ENCODE assay signal across 19 cellular contexts in the genomic region with DNA sequence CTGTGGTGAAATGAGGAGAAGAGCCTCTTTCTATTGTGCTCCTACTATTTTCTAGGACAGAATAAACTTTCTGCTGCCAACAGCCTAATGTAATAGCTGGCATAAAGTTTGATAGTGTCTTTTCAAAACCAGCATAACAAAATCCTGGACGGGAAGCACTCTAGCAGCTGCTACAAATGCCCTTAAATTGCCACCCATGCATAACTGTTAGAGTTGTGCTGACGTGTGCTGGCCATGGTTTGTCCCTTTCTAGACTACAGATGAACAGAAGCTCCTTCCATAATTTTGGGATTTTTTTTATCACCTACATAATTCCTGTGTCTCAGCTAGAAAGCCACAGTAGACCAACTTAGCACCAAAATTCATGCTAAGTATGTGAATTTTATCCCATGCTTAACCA.
"Had no signal": no experiment of that assay in that cellular context is flagged by ENCODE, and none has a peak within 500 bp of the region (broad histone marks: within the 10 kb centered on the region; RNA-seq: fewer than 3 reads in every experiment).

No MANE protein-coding gene starts in this region.

- H3K36me3 Mint-ChIP-seq: brain; naive thymus-derived CD4-positive, alpha-beta T cell had no signal

- H3K4me1 ChIP-seq: gastroesophageal sphincter, heart right ventricle, upper lobe of right lung had no signal

- H3K4me3 Mint-ChIP-seq: activated T-cell treated with anti-CD3 and anti-CD28 coated beads, Interleukin-2, amount 50 U/mL, for 24 hours; activated T-helper 17 cell treated with anti-CD3 and anti-CD28 coated beads, Interleukin-2, amount 50 U/mL, for 72 hours; brain; naive thymus-derived CD4-positive, alpha-beta T cell; neural crest cell; WTC11 had no signal

- DNase-seq: activated T-cell treated with anti-CD3 and anti-CD28 coated beads, Interleukin-2, amount 50 U/mL, for 24 hours; aorta; heart right ventricle; left colon; naive thymus-derived CD4-positive, alpha-beta T cell; retina; stimulated activated CD4-positive, alpha-beta T cell treated with anti-CD3 and anti-CD28 coated beads, Interleukin-2, amount 100 ng/mL, for 48 hours; stimulated activated CD8-positive, alpha-beta memory T cell treated with anti-CD3 and anti-CD28 coated beads, Interleukin-4, amount 100 ng/mL, for 48 hours; stimulated activated naive CD4-positive, alpha-beta T cell; T1000; upper lobe of right lung had no signal

- H3K4me1 Mint-ChIP-seq: activated T-helper 17 cell treated with anti-CD3 and anti-CD28 coated beads, Interleukin-2, amount 50 U/mL, for 72 hours; brain; naive thymus-derived CD4-positive, alpha-beta T cell; neural crest cell; WTC11 had no signal

- H3K27me3 ChIP-seq: gastroesophageal sphincter, heart right ventricle, upper lobe of right lung had no signal

- H3K36me3 ChIP-seq: gastroesophageal sphincter, heart right ventricle, thoracic aorta, upper lobe of right lung had no signal

- H3K4me3 ChIP-seq: gastroesophageal sphincter, heart right ventricle, thoracic aorta, upper lobe of right lung had no signal

- H3K9me3 ChIP-seq: thoracic aorta, upper lobe of right lung had no signal

- H3K27ac Mint-ChIP-seq: activated naive CD4-positive, alpha-beta T cell treated with anti-CD3 and anti-CD28 coated beads, Interleukin-2, amount 50 U/mL, for 72 hours; activated T-cell treated with anti-CD3 and anti-CD28 coated beads, Interleukin-2, amount 50 U/mL, for 24 hours; activated T-helper 17 cell treated with anti-CD3 and anti-CD28 coated beads, Interleukin-2, amount 50 U/mL, for 72 hours; brain; naive thymus-derived CD4-positive, alpha-beta T cell; WTC11 had no signal

- H3K27me3 Mint-ChIP-seq: activated T-cell treated with anti-CD3 and anti-CD28 coated beads, Interleukin-2, amount 50 U/mL, for 24 hours; activated T-helper 17 cell treated with anti-CD3 and anti-CD28 coated beads, Interleukin-2, amount 50 U/mL, for 72 hours; naive thymus-derived CD4-positive, alpha-beta T cell had no signal

- H3K27ac ChIP-seq: epithelial cell of prostate, gastroesophageal sphincter, heart right ventricle, thoracic aorta, upper lobe of right lung had no signal
